In genomic region chr10:44294726-44295412, GRCh38 we compare ENCODE assay signal across 16 cellular contexts.
DNase-seq lines count a peak whose midpoint lies in the region; FAIRE-seq and TF ChIP-seq lines count a peak whose summit lies in the region.
"Had no signal": no experiment of that assay in that cellular context is flagged by ENCODE, and none has a peak within 500 bp of the region (broad histone marks: within the 10 kb centered on the region; RNA-seq: fewer than 3 reads in every experiment).

No MANE protein-coding gene starts in this region.

- H3K4me1 ChIP-seq in ascending aorta (peaks cover 6 to 17% of the 10 kb centered on the region in 2 donors), H1 (replicated peaks in 1 of 4; ENCODE audit: control insufficient read depth in 3 of 4, insufficient read depth in 4 of 4, low read length in 3 of 4) (peaks cover 2 to 20% (median 17%) of the 10 kb centered on the region in 4 experiments; a peak in 6 of 7 replicates), parathyroid adenoma (no peaks in the 10 kb centered on the region), tibial nerve (peaks cover 0 to 33% (median 9%) of the 10 kb centered on the region in 4 donors)

- H3K9me3 ChIP-seq in ascending aorta (no peaks in the 10 kb centered on the region), H1 (ENCODE audit: insufficient read depth in 2 of 2, low read depth in 1 of 2, low read length in 1 of 2) (no peaks in the 10 kb centered on the region), parathyroid adenoma (ENCODE audit: control insufficient read depth, low read length) (no peaks in the 10 kb centered on the region), tibial nerve (no peaks in the 10 kb centered on the region)

- H4K8ac ChIP-seq in H1 (ENCODE audit: extremely low read depth, insufficient read depth, low read length), result no peak overlapping the region

- H2BK12ac ChIP-seq in H1 (ENCODE audit: low read depth, low read length), result peak overlapping the region; percentile 88; the same call in 1 of the 2 replicates

- TF ChIP-seq CTCF in ascending aorta (IDR thresholded peaks at IDR 0.05) (no peak), H1 (IDR thresholded peaks at IDR 0.05; ENCODE audit: control extremely low read depth in 1 of 3, insufficient read depth in 1 of 3, low read depth in 1 of 3, low read length in 3 of 3) (no peak), parathyroid adenoma (IDR thresholded peaks at IDR 0.05) (no peak), tibial nerve (IDR thresholded peaks at IDR 0.05) (no peak)

- FAIRE-seq in H1 (lab: Jason Lieb, UNC), result no peak
- FAIRE-seq: small intestine had no signal

- no peak overlapping the region for H3K18ac ChIP-seq in H1 (ENCODE audit: extremely low read depth, low read length)

- H2BK15ac ChIP-seq in H1 (ENCODE audit: low read length), result peak overlapping the region; percentile 67

- H4K91ac ChIP-seq in H1 (replicated peaks; ENCODE audit: insufficient read length, low read length), result peak overlapping the region; percentile 94

- H3K36me3 ChIP-seq in ascending aorta, result no peaks in the 10 kb centered on the region
- H3K36me3 ChIP-seq in H1 (ENCODE audit: control insufficient read depth in 2 of 4, insufficient read depth in 4 of 4, low read length in 3 of 4), result no peaks in the 10 kb centered on the region
- H3K36me3 ChIP-seq in parathyroid adenoma (ENCODE audit: control insufficient read depth, insufficient read depth, low read length), result no peaks in the 10 kb centered on the region
- no peaks in the 10 kb centered on the region for H3K36me3 ChIP-seq in tibial nerve

- H2BK120ac ChIP-seq in H1 (replicated peaks; ENCODE audit: low read depth, low read length), result no peak overlapping the region

- H2BK20ac ChIP-seq in H1 (ENCODE audit: low read length), result peak overlapping the region; percentile 97

- no peak overlapping the region for H3K14ac ChIP-seq in H1 (ENCODE audit: insufficient read length)

- intact Hi-C loops in ascending aorta (cut with DNase I), result no loop called here

- H3K23ac ChIP-seq in H1 (ENCODE audit: insufficient read length), result no peak overlapping the region

- H3K4me3 ChIP-seq in ascending aorta (no peak overlapping the region), H1 (ENCODE audit: extremely low read depth in 1 of 4, insufficient read depth in 2 of 4, low read depth in 3 of 4, low read length in 4 of 4) (no peak overlapping the region), parathyroid adenoma (ENCODE audit: low read depth, low read length) (no peak overlapping the region), tibial nerve (no peak overlapping the region)

- H2AFZ ChIP-seq in H1 (ENCODE audit: low read length) (no peak overlapping the region), parathyroid adenoma (no peak overlapping the region)

- TF ChIP-seq EP300 in H1 (IDR thresholded peaks at IDR 0.05; ENCODE audit: borderline replicate concordance in 1 of 2, low read depth in 2 of 2, low read length in 2 of 2) (no peak), tibial nerve (IDR thresholded peaks at IDR 0.05) (no peak)

- peaks cover 3% of the 10 kb centered on the region; the same call in 1 of the 2 replicates for H3K79me1 ChIP-seq in H1 (ENCODE audit: low read depth, low read length)

- CTCF ChIA-PET in H1 (lab: Charles Lee; ENCODE audit: partially characterized antibody), result interaction anchor here (1.2 to 1.8 kb wide), 2 partner anchors 14 to 73 kb away, joined by 3 to 4 read pairs; no protein-coding TSS in a partner anchor

- no peak for TF ChIP-seq RAD21 in H1 (IDR thresholded peaks at IDR 0.05 in 1 of 2, conservative IDR thresholded peaks at IDR 0.05 in 1 of 2; ENCODE audit: low read depth in 2 of 2, low read length in 2 of 2)

- POLR2A ChIA-PET in H1 (lab: Charles Lee; ENCODE audit: partially characterized antibody), result interaction anchor here (1.1 kb wide), 1 partner anchor 60 kb away, joined by 3 read pairs; no protein-coding TSS in a partner anchor

- peak overlapping the region; percentile 100 for H2AK5ac ChIP-seq in H1 (ENCODE audit: low read depth, low read length)

- H3K79me2 ChIP-seq in H1 (ENCODE audit: control insufficient read depth in 1 of 2, insufficient read depth in 2 of 2, low read length in 2 of 2) (no peaks in the 10 kb centered on the region), parathyroid adenoma (no peaks in the 10 kb centered on the region)

- 95% methylated on average over 9 of the region's 9 CpGs; no CpG with 5 or more reads in 1 of the 2 experiments for WGBS in H1 (ENCODE audit: extremely low coverage in 1 of 2, insufficient coverage in 1 of 2, insufficient read length in 1 of 2, insufficient replicate concordance in 2 of 2, low coverage in 1 of 2, low lambda C conversion rate in 2 of 2, missing lambda C conversion rate in 1 of 2), 2 experiments
- WGBS in tibial nerve, 2 donors, result 94 to 98% methylated on average over 9 of the region's 9 CpGs

- peaks cover 11% of the 10 kb centered on the region for H3K23me2 ChIP-seq in H1 (ENCODE audit: low read depth, low read length)

- DNase-seq in ascending aorta (ENCODE audit: low spot score in 2 of 2) (no peak), H1 (ENCODE audit: low read depth in 1 of 2, low spot score in 2 of 2) (no peak), tibial nerve (ENCODE audit: low spot score in 2 of 2) (no peak), cortex of kidney (lab: John Stamatoyannopoulos, UW) (no peak)
- DNase-seq in stimulated activated CD4-positive, alpha-beta T cell treated with anti-CD3 and anti-CD28 coated beads, Interleukin-12 subunit alpha, Interleukin-12 subunit beta, amount 100 ng/mL, for 4 hours, result no peak
- no peak for DNase-seq in effector CD8-positive, alpha-beta T cell (lab: John Stamatoyannopoulos, UW)
- DNase-seq: activated CD4-positive, alpha-beta memory T cell treated with anti-CD3 and anti-CD28 coated beads, Interleukin-2, amount 10 ng/mL, durations not matched to agents 7 days and 5 days; activated T-cell treated with anti-CD3 and anti-CD28 coated beads, Interleukin-2, amount 50 U/mL, for 48 hours; HFFc6; kidney glomerular epithelial cell; MM.1S; NCI-H226; RPMI8226; small intestine; stimulated activated naive CD4-positive, alpha-beta T cell had no signal

- peak overlapping the region in 1 of 4 experiments; percentile 5; a peak in 1 of 7 replicates for H3K9ac ChIP-seq in H1 (replicated peaks in 1 of 4; ENCODE audit: extremely low read depth in 1 of 4, low read depth in 3 of 4, low read length in 3 of 4)
- no peak overlapping the region for H3K9ac ChIP-seq in parathyroid adenoma

- H3K27ac ChIP-seq in ascending aorta, result peak overlapping the region; percentile 82 to 91
- no peak overlapping the region for H3K27ac ChIP-seq in H1 (ENCODE audit: low read depth, low read length)
- H3K27ac ChIP-seq in parathyroid adenoma, result peak overlapping the region; percentile 22
- H3K27ac ChIP-seq in tibial nerve, result peak overlapping the region in 3 of 4 donors; percentile 54 to 89 (median 85)

- H3K27me3 ChIP-seq in ascending aorta (no peaks in the 10 kb centered on the region), H1 (replicated peaks in 1 of 4; ENCODE audit: control insufficient read depth in 3 of 4, extremely low read depth in 1 of 4, insufficient read depth in 3 of 4, low read length in 3 of 4) (peaks cover 0 to 15% (median 8%) of the 10 kb centered on the region in 4 experiments; a peak in 6 of 7 replicates), parathyroid adenoma (ENCODE audit: control insufficient read depth, insufficient read depth, low read length) (no peaks in the 10 kb centered on the region), tibial nerve (no peaks in the 10 kb centered on the region)

- no peak overlapping the region for H3K4me2 ChIP-seq in H1 (ENCODE audit: insufficient read depth in 1 of 2, low read depth in 2 of 2, low read length in 2 of 2)
- H3K4me2 ChIP-seq in parathyroid adenoma (ENCODE audit: low read length), result no peak overlapping the region

- H4K20me1 ChIP-seq in H1 (replicated peaks in 1 of 2; ENCODE audit: control insufficient read depth in 1 of 2, insufficient read depth in 2 of 2, low read length in 2 of 2), result no peaks in the 10 kb centered on the region

- no peak overlapping the region for H3K56ac ChIP-seq in H1 (replicated peaks; ENCODE audit: insufficient read length, low read depth, low read length)

- no peak overlapping the region for H4K5ac ChIP-seq in H1 (ENCODE audit: insufficient read length, low read depth, low read length)

- H3K4ac ChIP-seq in H1 (replicated peaks; ENCODE audit: insufficient read length, low read depth, low read length), result peak overlapping the region; percentile 87

- H2BK5ac ChIP-seq in H1 (ENCODE audit: low read depth, low read length), result peak overlapping the region; percentile 20; the same call in 1 of the 2 replicates

- no peak for TF ChIP-seq POLR2A in H1 (IDR thresholded peaks at IDR 0.05; ENCODE audit: control extremely low read depth in 1 of 2, low read depth in 2 of 2, low read length in 2 of 2)
- no peak for TF ChIP-seq POLR2A in tibial nerve (IDR thresholded peaks at IDR 0.05)

TF ChIP-seq in H1, 55 proteins besides CTCF, POLR2A, EP300 and RAD21:
- TF ChIP-seq SIN3A (conservative IDR thresholded peaks at IDR 0.05 in 1 of 2, IDR thresholded peaks at IDR 0.05 in 1 of 2; ENCODE audit: low read depth in 1 of 2, low read length in 2 of 2), result no peak
- no peak for TF ChIP-seq CBX5 (IDR thresholded peaks at IDR 0.05; ENCODE audit: low read depth, low read length)
- no peak for TF ChIP-seq ZNF274 (IDR thresholded peaks at IDR 0.05; ENCODE audit: borderline replicate concordance, extremely low read depth, low read length)
- no peak for TF ChIP-seq KDM1A (IDR thresholded peaks at IDR 0.05; ENCODE audit: borderline replicate concordance, low read length)
- TF ChIP-seq BCL11A (IDR thresholded peaks at IDR 0.05; ENCODE audit: low read depth in 2 of 2, low read length in 2 of 2), result no peak
- no peak for TF ChIP-seq SP1 (IDR thresholded peaks at IDR 0.05; ENCODE audit: low read depth, low read length)
- no peak for TF ChIP-seq GABPA (IDR thresholded peaks at IDR 0.05; ENCODE audit: borderline replicate concordance, insufficient read depth, low read length)
- no peak for TF ChIP-seq KDM4A (IDR thresholded peaks at IDR 0.05; ENCODE audit: low read depth, low read length, severe bottlenecking)
- TF ChIP-seq SIRT6 (IDR thresholded peaks at IDR 0.05; ENCODE audit: low read length), result no peak
- no peak for TF ChIP-seq ATF2 (IDR thresholded peaks at IDR 0.05; ENCODE audit: low read length)
